ENCODE assay signal across 9 cellular contexts in genomic region chr9:113580954-113581311, GRCh38.
DNase-seq lines count a peak whose midpoint lies in the region; ATAC-seq and TF ChIP-seq lines count a peak whose summit lies in the region.
"Had no signal": no experiment of that assay in that cellular context is flagged by ENCODE, and none has a peak within 500 bp of the region (broad histone marks: within the 10 kb centered on the region; RNA-seq: fewer than 3 reads in every experiment).

No MANE protein-coding gene starts in this region.

- WGBS in esophagus squamous epithelium, 2 donors: 20% methylated on average over 2 of the region's 4 CpGs; no CpG with 5 or more reads in 1 of the 2 donors
- 35% methylated on average over 4 of the region's 4 CpGs for WGBS in prostate gland

- peaks cover 9% of the 10 kb centered on the region for H3K36me3 ChIP-seq in CD8-positive, alpha-beta memory T cell (ENCODE audit: insufficient read depth, low read length)
- H3K36me3 ChIP-seq in Peyer's patch (peaks cover 0 to 28% (median 0%) of the 10 kb centered on the region in 3 donors), esophagus squamous epithelium (peaks cover 10 to 22% (median 10%) of the 10 kb centered on the region in 3 donors), prostate gland (peaks cover 0 to 6% of the 10 kb centered on the region in 2 donors)

- no peaks in the 10 kb centered on the region for H3K9me3 ChIP-seq in CD8-positive, alpha-beta memory T cell (ENCODE audit: low read length)
- H3K9me3 ChIP-seq in Peyer's patch (no peaks in the 10 kb centered on the region), esophagus squamous epithelium (no peaks in the 10 kb centered on the region), prostate gland (no peaks in the 10 kb centered on the region)

- H3K4me1 ChIP-seq in CD8-positive, alpha-beta memory T cell (ENCODE audit: insufficient read depth, low read length): peaks cover 59% of the 10 kb centered on the region
- H3K4me1 ChIP-seq in Peyer's patch: peaks cover 15 to 51% (median 38%) of the 10 kb centered on the region in 4 donors
- peaks cover 62 to 85% (median 68%) of the 10 kb centered on the region in 3 donors for H3K4me1 ChIP-seq in esophagus squamous epithelium
- H3K4me1 ChIP-seq in prostate gland (replicated peaks): peaks cover 36% of the 10 kb centered on the region

- CTCF ChIA-PET in CD8-positive, alpha-beta memory T cell (lab: Charles Lee): interaction anchor here (1.0 to 3.3 kb wide), 11 partner anchors 11 to 171 kb away, joined by 3 to 50 read pairs (median 15); partner anchors contain the start of genes C9orf43 and POLE3

- H3K27ac Mint-ChIP-seq in CD8-positive, alpha-beta memory T cell: peak overlapping the region; percentile 91 to 99 (median 95)

- no peak for TF ChIP-seq CTCF in Peyer's patch (IDR thresholded peaks at IDR 0.05)
- TF ChIP-seq CTCF in esophagus squamous epithelium (IDR thresholded peaks at IDR 0.05): no peak
- no peak for TF ChIP-seq CTCF in prostate gland (IDR thresholded peaks at IDR 0.05)
- no peak for TF ChIP-seq CTCF in GM20000 (IDR thresholded peaks at IDR 0.05; ENCODE audit: extremely low read depth, missing control alignments)

- H3K4me3 ChIP-seq in CD8-positive, alpha-beta memory T cell (ENCODE audit: low read length): peak overlapping the region; percentile 60
- H3K4me3 ChIP-seq in Peyer's patch: peak overlapping the region in 1 of 4 donors; percentile 25
- peak overlapping the region in 3 of 4 donors; percentile 9 to 53 (median 24) for H3K4me3 ChIP-seq in esophagus squamous epithelium
- peak overlapping the region in 1 of 2 donors; percentile 22 for H3K4me3 ChIP-seq in prostate gland

- TF ChIP-seq POLR2A in Peyer's patch (IDR thresholded peaks at IDR 0.05) (no peak), esophagus squamous epithelium (IDR thresholded peaks at IDR 0.05) (no peak), prostate gland (IDR thresholded peaks at IDR 0.05) (no peak)

- peaks cover 82 to 93% (median 85%) of the 10 kb centered on the region in 3 donors for H3K4me1 Mint-ChIP-seq in CD8-positive, alpha-beta memory T cell

- H3K9me3 Mint-ChIP-seq in CD8-positive, alpha-beta memory T cell: no peaks in the 10 kb centered on the region

- intact Hi-C loops in esophagus squamous epithelium (cut with DNase I): no loop called here
- intact Hi-C loops in prostate gland (cut with DNase I): loop anchor here (5.0 to 10.0 kb wide), 2 partner anchors 119 to 306 kb away; partner anchors contain the start of genes CDC26, PRPF4 and RGS3
- intact Hi-C loops in sciatic nerve (cut with DNase I): no loop called here

- ATAC-seq in sciatic nerve (no peak), GM19452 (IDR thresholded peaks at IDR 0.05; ENCODE audit: unreplicated experiment) (no peak)

- H3K36me3 Mint-ChIP-seq in CD8-positive, alpha-beta memory T cell: peaks cover 0 to 36% (median 7%) of the 10 kb centered on the region in 3 donors

- peak overlapping the region; percentile 72 to 94 (median 84) for H3K4me3 Mint-ChIP-seq in CD8-positive, alpha-beta memory T cell

- no peak overlapping the region for H3K27ac ChIP-seq in CD8-positive, alpha-beta memory T cell (ENCODE audit: low read depth, low read length)
- H3K27ac ChIP-seq in Peyer's patch (peak overlapping the region; percentile 70 to 80 (median 77)), esophagus squamous epithelium (peak overlapping the region; percentile 82 to 92 (median 87)), prostate gland (peak overlapping the region; percentile 80 to 83)

- peak in 1 of 5 donors; percentile 45 for DNase-seq in CD8-positive, alpha-beta memory T cell
- DNase-seq in Peyer's patch: no peak
- no peak for DNase-seq in esophagus squamous epithelium (lab: John Stamatoyannopoulos, UW)
- no peak for DNase-seq in prostate gland (ENCODE audit: low spot score)
- no peak for DNase-seq in GM20000 (ENCODE audit: low spot score)
- DNase-seq in HT-29 (ENCODE audit: low spot score): no peak
- no peak for DNase-seq in sciatic nerve (ENCODE audit: low spot score)
- DNase-seq: OCI-M1 had no signal

- H3K27me3 Mint-ChIP-seq in CD8-positive, alpha-beta memory T cell: no peaks in the 10 kb centered on the region

- no peaks in the 10 kb centered on the region for H3K27me3 ChIP-seq in CD8-positive, alpha-beta memory T cell (ENCODE audit: insufficient read depth, low read length, poor library complexity, severe bottlenecking)
- no peaks in the 10 kb centered on the region for H3K27me3 ChIP-seq in Peyer's patch
- no peaks in the 10 kb centered on the region for H3K27me3 ChIP-seq in esophagus squamous epithelium
- H3K27me3 ChIP-seq in prostate gland (replicated peaks; ENCODE audit: insufficient read depth): no peaks in the 10 kb centered on the region

- POLR2A ChIA-PET in CD8-positive, alpha-beta memory T cell (lab: Charles Lee): interaction anchor here (1.3 to 4.1 kb wide), 3 partner anchors 57 to 69 kb away, joined by 4 to 22 read pairs (median 8); no protein-coding TSS in a partner anchor
